19 cellular contexts compared by ENCODE assay signal in genomic region chr9:132157347-132158116, GRCh38. TPM values are rescaled to one million over a fixed set of nuclear protein-coding genes. Genes with fewer than 3 reads are reported as not detected.
DNase-seq lines count a peak whose midpoint lies in the region; ATAC-seq, FAIRE-seq and TF ChIP-seq lines count a peak whose summit lies in the region.
"Had no signal": no experiment of that assay in that cellular context is flagged by ENCODE, and none has a peak within 500 bp of the region (broad histone marks: within the 10 kb centered on the region; RNA-seq: fewer than 3 reads in every experiment).

No MANE protein-coding gene starts in this region.

- H2BK5ac ChIP-seq in neuronal stem cell (ENCODE audit: low read length): no peak overlapping the region

- H3K14ac ChIP-seq in neuronal stem cell (ENCODE audit: low read length): no peak overlapping the region

- BruUV-seq in K562 (replicated peaks; lab: Mats Ljungman, UMichigan): no TSS peak

- no peak overlapping the region for H3K27ac ChIP-seq in HEK293 (ENCODE audit: extremely low read depth, low read depth, low read length)
- no peak overlapping the region for H3K27ac ChIP-seq in K562 (ENCODE audit: extremely low read depth, low read depth, low read length)
- no peak overlapping the region for H3K27ac ChIP-seq in neuronal stem cell (replicated peaks; ENCODE audit: low read length)
- H3K27ac ChIP-seq: GM23248 had no signal

- no peaks in the 10 kb centered on the region for H3K79me1 ChIP-seq in neuronal stem cell (ENCODE audit: low read depth, low read length)

- H2AK5ac ChIP-seq in neuronal stem cell (ENCODE audit: low read depth, low read length): no peak overlapping the region

- H3K27me3 ChIP-seq in K562 (ENCODE audit: control insufficient read depth in 2 of 2, insufficient read depth in 2 of 2, low read length in 2 of 2) (peaks cover 35 to 87% of the 10 kb centered on the region in 2 experiments), neuronal stem cell (ENCODE audit: control insufficient read depth in 3 of 3, insufficient read depth in 3 of 3, low read depth in 1 of 3, low read length in 3 of 3) (peaks cover 5 to 93% (median 22%) of the 10 kb centered on the region in 3 experiments)

- H4K8ac ChIP-seq in neuronal stem cell (ENCODE audit: low read depth, low read length): no peak overlapping the region

- H2BK15ac ChIP-seq in neuronal stem cell (ENCODE audit: low read length): no peak overlapping the region

- no peak overlapping the region for H4K91ac ChIP-seq in neuronal stem cell (ENCODE audit: low read depth, low read length, poor library complexity)

- H2BK12ac ChIP-seq in neuronal stem cell (ENCODE audit: low read length): no peak overlapping the region

- H3K23ac ChIP-seq in neuronal stem cell (ENCODE audit: low read depth, low read length, poor library complexity): no peak overlapping the region

- ATAC-seq in K562 (no peak), mucosa of descending colon (no peak)
- ATAC-seq: HCT116 had no signal

- intact Hi-C loops in K562 (cut with micrococcal nuclease): no loop called here
- intact Hi-C loops in mucosa of descending colon (cut with DNase I, micrococcal nuclease): no loop called here

- no peak for TF ChIP-seq EP300 in K562 (IDR thresholded peaks at IDR 0.05; ENCODE audit: low read length)

- no peak overlapping the region for H3K4ac ChIP-seq in neuronal stem cell (ENCODE audit: low read length)

- TF ChIP-seq POLR2A in K562 (conservative IDR thresholded peaks at IDR 0.05): no peak

- peak overlapping the region; percentile 62 for H3K18ac ChIP-seq in neuronal stem cell (ENCODE audit: low read length)

- 4% methylated on average over 19 of the region's 19 CpGs for WGBS in K562 (ENCODE audit: insufficient coverage, low coverage, missing lambda C conversion rate)
- WGBS in neuronal stem cell (ENCODE audit: extremely low coverage in 2 of 2, insufficient read length in 2 of 2, insufficient replicate concordance in 1 of 2), 2 donors: no CpG with 5 or more reads among the region's 19 CpGs

- no peak overlapping the region for H3K9ac ChIP-seq in K562 (ENCODE audit: insufficient read depth in 1 of 2, low read depth in 2 of 2, low read length in 2 of 2)
- no peak overlapping the region for H3K9ac ChIP-seq in neuronal stem cell (ENCODE audit: low read depth, low read length, poor library complexity)
- H3K9ac ChIP-seq: GM23248 had no signal

- no peaks in the 10 kb centered on the region for H3K36me3 ChIP-seq in HEK293 (ENCODE audit: control insufficient read depth in 2 of 2, insufficient read depth in 1 of 2, low read length in 2 of 2)
- H3K36me3 ChIP-seq in K562 (ENCODE audit: control insufficient read depth, insufficient read depth, low read length): no peaks in the 10 kb centered on the region
- no peaks in the 10 kb centered on the region for H3K36me3 ChIP-seq in neuronal stem cell (replicated peaks in 1 of 2; ENCODE audit: control insufficient read depth in 2 of 2, insufficient read depth in 2 of 2, low read length in 2 of 2)
- no peaks in the 10 kb centered on the region for H3K36me3 ChIP-seq in mucosa of descending colon (ENCODE audit: low read depth)

- TF ChIP-seq CTCF in HEK293 (tag by site-specific recombination; IDR thresholded peaks at IDR 0.05): no peak
- no peak for TF ChIP-seq CTCF in K562 (IDR thresholded peaks at IDR 0.05 in 2 of 3, conservative IDR thresholded peaks at IDR 0.05 in 1 of 3; ENCODE audit: insufficient read depth in 2 of 3, low read depth in 1 of 3, low read length in 3 of 3)
- TF ChIP-seq CTCF in mucosa of descending colon (IDR thresholded peaks at IDR 0.05): no peak

- H3K4me2 ChIP-seq in K562 (ENCODE audit: insufficient read depth, low read length) (no peak overlapping the region), neuronal stem cell (ENCODE audit: insufficient read depth, low read length, poor library complexity, severe bottlenecking) (no peak overlapping the region)

- no peaks in the 10 kb centered on the region; the same call in 1 of the 2 replicates for H3K4me1 ChIP-seq in HEK293 (ENCODE audit: control insufficient read depth, insufficient read depth, low read length)
- peaks cover 0 to 20% of the 10 kb centered on the region in 2 experiments; a peak in 2 of 5 replicates for H3K4me1 ChIP-seq in K562 (replicated peaks in 1 of 2; ENCODE audit: control insufficient read depth in 2 of 2, insufficient read depth in 2 of 2, low read length in 2 of 2)
- H3K4me1 ChIP-seq in neuronal stem cell (ENCODE audit: control insufficient read depth in 2 of 2, insufficient read depth in 1 of 2, low read depth in 1 of 2, low read length in 2 of 2): peaks cover 7 to 12% of the 10 kb centered on the region in 2 donors
- peaks cover 4% of the 10 kb centered on the region for H3K4me1 ChIP-seq in mucosa of descending colon (ENCODE audit: low read depth)

- H4K20me1 ChIP-seq in K562 (replicated peaks; ENCODE audit: control insufficient read depth, insufficient read depth, low read length): peaks cover 12% of the 10 kb centered on the region

- CTCF ChIA-PET in HEK293 (lab: Yijun Ruan, JAX) (interaction anchor here (0.7 to 7.4 kb wide), 2 partner anchors 12 to 208 kb away, joined by 4 to 46 read pairs; no protein-coding TSS in a partner anchor), K562 (lab: Yijun Ruan, JAX; ENCODE audit: low intra/inter-chr PET ratio) (no interaction called here)

- in situ Hi-C loops in K562 (cut with MboI): no loop called here

- no peak for DNase-seq in K562 (ENCODE audit: extremely low read depth in 1 of 4, low spot score in 3 of 4)
- DNase-seq in neuronal stem cell (ENCODE audit: low spot score): no peak
- no peak for DNase-seq in urothelium cell line (ENCODE audit: low spot score)
- DNase-seq in NCI-H82 treated with DMSO at 0.1 percent for 48 hours (lab: John Stamatoyannopoulos, UW; ENCODE audit: unreplicated experiment): no peak
- DNase-seq in mucosa of descending colon: no peak
- DNase-seq in NK-92 (lab: John Stamatoyannopoulos, UW; ENCODE audit: unreplicated experiment): no peak
- DNase-seq: C1 segment of cervical spinal cord; Calu3; CD4-positive, alpha-beta memory T cell; COR-L47; DMS53; DMS79 treated with DMSO at 0.1 percent for 48 hours; GM23248; H9; HFFc6 had no signal

- POLR2A ChIA-PET in HEK293 (lab: Yijun Ruan, JAX) (no interaction called here), K562 (lab: Yijun Ruan, JAX) (no interaction called here)

- TF ChIP-seq RAD21 in K562 (CRISPR knock-in tag; conservative IDR thresholded peaks at IDR 0.05 in 1 of 2, IDR thresholded peaks at IDR 0.05 in 1 of 2): no peak

- no peaks in the 10 kb centered on the region for H3K9me1 ChIP-seq in K562 (ENCODE audit: control insufficient read depth, insufficient read depth, low read length)

- FAIRE-seq in K562 (lab: Jason Lieb, UNC) (no peak), urothelium cell line (lab: Jason Lieb, UNC) (peak; percentile 50)
- FAIRE-seq: G401.6, GM12892 had no signal

- H3K9me3 ChIP-seq in HEK293 (ENCODE audit: control insufficient read depth, insufficient read depth, low read depth, low read length) (no peaks in the 10 kb centered on the region), K562 (replicated peaks; ENCODE audit: control insufficient read depth, insufficient read depth, low read depth, low read length) (no peaks in the 10 kb centered on the region), neuronal stem cell (replicated peaks in 1 of 2; ENCODE audit: control insufficient read depth in 2 of 2, insufficient read depth in 1 of 2, low read depth in 1 of 2, low read length in 2 of 2) (no peaks in the 10 kb centered on the region), mucosa of descending colon (no peaks in the 10 kb centered on the region)

- H3K4me3 ChIP-seq in HEK293 (ENCODE audit: low read depth, low read length) (no peak overlapping the region), K562 (no peak overlapping the region), neuronal stem cell (ENCODE audit: low read length in 2 of 2) (no peak overlapping the region), mucosa of descending colon (no peak overlapping the region)
- H3K4me3 ChIP-seq: GM23248 had no signal

- no peaks in the 10 kb centered on the region for H3K79me2 ChIP-seq in K562 (ENCODE audit: control insufficient read depth, insufficient read depth, low read length)

- H2BK120ac ChIP-seq in neuronal stem cell (ENCODE audit: low read depth, low read length): no peak overlapping the region

- no peak overlapping the region for H2AFZ ChIP-seq in K562 (ENCODE audit: low read depth, low read length)
- H2AFZ ChIP-seq in neuronal stem cell (ENCODE audit: low read length): no peak overlapping the region
- H2AFZ ChIP-seq: GM23248 had no signal

TF ChIP-seq in HEK293, 187 proteins besides CTCF, POLR2A, EP300 and RAD21 (continues in another document):
- no peak for TF ChIP-seq ZNF510 (tag by site-specific recombination; IDR thresholded peaks at IDR 0.05; ENCODE audit: insufficient replicate concordance)
- TF ChIP-seq ZNF664 (tag by site-specific recombination; IDR thresholded peaks at IDR 0.05): peak; percentile 92
- TF ChIP-seq KLF10 (tag by site-specific recombination; IDR thresholded peaks at IDR 0.05): no peak

TF ChIP-seq in K562, 482 proteins besides CTCF, POLR2A, EP300 and RAD21:
- no peak for TF ChIP-seq PYGO2 (tag; IDR thresholded peaks at IDR 0.05)
- peak; percentile 12 for TF ChIP-seq RBM25 (IDR thresholded peaks at IDR 0.05; ENCODE audit: low read depth, low read length, severe bottlenecking)

RNA-seq across cellular contexts. Expression of gene NTNG2, which starts 4.3 kb away (rescaled TPM):
- total RNA-seq in K562 (2011; cell fraction: chromatin; rRNA removed; ENCODE audit: low replicate concordance): 0.65 TPM in 1 of 2 replicates, not detected in the other
- total RNA-seq in K562 (2011; cell fraction: nucleolus; rRNA removed): 0.13 and 0.67 TPM in 2 replicates
- total RNA-seq in K562 (2011; cell fraction: nucleoplasm; rRNA removed): 0.07 and 2.3 TPM in 2 replicates
- total RNA-seq in K562 (2014; rRNA removed) (not detected in 2 replicates), K562 (2014; rRNA removed; fragmentation: Illumina TruSeq; extraction: Trizol) (not detected in 2 replicates), K562 (2015; rRNA removed; fragmentation: Illumina TruSeq; extraction: Trizol) (not detected in 2 replicates), K562 (2021) (0.09 and 0.42 TPM in 2 replicates), mucosa of descending colon (under 1 TPM; 0.41 to 0.73 (median 0.43) TPM)
- polyA plus RNA-seq in K562 (2011; rRNA removed) (0.11 TPM in 1 of 2 replicates, not detected in the other), K562 (2014; fragmentation: Illumina TruSeq; extraction: Trizol) (not detected in 2 replicates), K562 (2014; fragmentation: Nextera tagmentation; extraction: Ambion mirVana) (not detected), K562 (2014; rRNA removed) (0.01 TPM in 1 of 2 replicates, not detected in the other)
- 0.19 and 2.2 TPM in 2 replicates for polyA plus RNA-seq in K562 (2011; cell fraction: cytosol; rRNA removed)
- 0.03 and 0.30 TPM in 2 replicates for polyA plus RNA-seq in K562 (2011; cell fraction: nucleus; rRNA removed)
- polyA plus RNA-seq in K562 (2012): 0.11 and 0.25 TPM in 2 replicates
- polyA minus RNA-seq in K562 (2011; rRNA and poly(A)+ RNA removed): not detected in 2 replicates
- not detected in 2 replicates for polyA minus RNA-seq in K562 (2011; cell fraction: cytosol; rRNA and poly(A)+ RNA removed)
- polyA minus RNA-seq in K562 (2011; cell fraction: nucleus; rRNA and poly(A)+ RNA removed): 0.40 TPM in 1 of 2 replicates, not detected in the other
- polyA plus RNA-seq in neuronal stem cell (2013, experiment 1 of 2): 1.6 TPM
- polyA plus RNA-seq in neuronal stem cell (2013, experiment 2 of 2): 2.1 TPM
- total RNA-seq: Calu3 had no signal
